8 cellular contexts compared by ENCODE assay signal in genomic region chr7:64307254-64308018, GRCh38. TPM values are rescaled to one million over a fixed set of nuclear protein-coding genes. Genes with fewer than 3 reads are reported as not detected.
DNase-seq lines count a peak whose midpoint lies in the region; ATAC-seq and TF ChIP-seq lines count a peak whose summit lies in the region.

No MANE protein-coding gene starts in this region.

- peaks cover 5% of the 10 kb centered on the region; the same call in 1 of the 2 replicates for H3K4me1 ChIP-seq in Panc1 (ENCODE audit: control insufficient read depth, insufficient read depth, low read length)
- H3K4me1 ChIP-seq in psoas muscle = peaks cover 4% of the 10 kb centered on the region

- in situ Hi-C loops in Caki2 (cut with HindIII; ENCODE audit: low pct_unique_long_range_greater_than_20kb, low sequenced_read_pairs) (no loop called here), Panc1 (cut with HindIII; ENCODE audit: low pct_unique_long_range_greater_than_20kb, low sequenced_read_pairs) (no loop called here)

- H3K27ac ChIP-seq in Panc1 (ENCODE audit: low read length) = peak overlapping the region; percentile 99
- H3K27ac ChIP-seq in psoas muscle = peak overlapping the region; percentile 86

- no peaks in the 10 kb centered on the region for H3K9me3 ChIP-seq in Panc1 (ENCODE audit: control insufficient read depth, insufficient read depth, low read depth, low read length)
- H3K9me3 ChIP-seq in psoas muscle = no peaks in the 10 kb centered on the region

- TF ChIP-seq CTCF in Panc1 (IDR thresholded peaks at IDR 0.05) (no peak), psoas muscle (IDR thresholded peaks at IDR 0.05) (no peak)

- H3K36me3 ChIP-seq in Panc1 (ENCODE audit: control insufficient read depth, insufficient read depth, low read length) (no peaks in the 10 kb centered on the region), psoas muscle (ENCODE audit: insufficient read depth in 1 of 2, low read depth in 1 of 2) (peaks cover 0 to 12% of the 10 kb centered on the region in 2 donors)

- ATAC-seq in GM19463 (IDR thresholded peaks at IDR 0.05; ENCODE audit: unreplicated experiment) = peak; percentile 97
- peak; percentile 99 for ATAC-seq in Panc1
- peak; percentile 97 to 99 (median 98) for ATAC-seq in psoas muscle

- POLR2A ChIA-PET in Panc1 (lab: Charles Lee) = interaction anchor here (0.6 to 1.5 kb wide), 4 partner anchors 10 to 580 kb away, joined by 4 to 6 read pairs (median 4); partner anchors contain the start of gene ZNF680

- H3K27me3 ChIP-seq in Panc1 (ENCODE audit: control insufficient read depth, insufficient read depth, low read length) (no peaks in the 10 kb centered on the region), psoas muscle (ENCODE audit: insufficient read depth in 3 of 3, low read length in 2 of 3) (no peaks in the 10 kb centered on the region)

- intact Hi-C loops in Panc1 (cut with micrococcal nuclease; ENCODE audit: unreplicated experiment) (no loop called here), psoas muscle (cut with DNase I) (loop anchor here in 1 of 2 donors (5.0 to 10.0 kb wide), 2 partner anchors 265 to 487 kb away; partner anchors contain the start of gene ZNF138)

- WGBS in psoas muscle, 3 donors = 3 to 5% (median 3%) methylated on average over 31 to 33 of the region's 33 CpGs

- DNase-seq in Caki2 (ENCODE audit: low read depth) (peak; percentile 86), HT1080 (ENCODE audit: low read depth) (peak; percentile 58), Panc1 (ENCODE audit: low read depth, low spot score) (peak; percentile 96), activated gamma-delta T cell treated with Interleukin-2 at 50 U/mL for 16 hours (peak; percentile 92), foreskin melanocyte (peak; percentile 91), psoas muscle (peak; percentile 88 to 96), ureter (ENCODE audit: low spot score) (peak; percentile 97)

- CTCF ChIA-PET in Panc1 (lab: Charles Lee) = interaction anchor here (0.6 to 0.7 kb wide), 2 partner anchors 8 to 261 kb away, joined by 3 to 10 read pairs; no protein-coding TSS in a partner anchor

- BruUV-seq in Panc1 (replicated peaks; lab: Mats Ljungman, UMichigan) = TSS peak; percentile 93

- H3K4me3 ChIP-seq in Panc1 (ENCODE audit: low read depth in 2 of 2, low read length in 2 of 2) = peak overlapping the region; percentile 80 to 93
- H3K4me3 ChIP-seq in psoas muscle = peak overlapping the region; percentile 79

RNA-seq across cellular contexts. Expression of gene ZNF736, which starts 6.3 kb away (rescaled TPM):
- total RNA-seq in Caki2 (2014; rRNA removed; shearing (Covaris generic); ENCODE audit: low replicate concordance) = 3.1 and 4.5 TPM in 2 replicates
- 2.1 and 3.5 TPM in 2 replicates for total RNA-seq in HT1080 (2014; rRNA removed; shearing (Covaris generic))
- polyA plus RNA-seq in HT1080 (2015; cell fraction: cytosol; rRNA removed) = 0.09 and 0.12 TPM in 2 replicates
- 1.3 and 2.8 TPM in 2 replicates for polyA plus RNA-seq in HT1080 (2015; cell fraction: nucleus; rRNA removed)
- 29.0 TPM for total RNA-seq in Panc1 (2021; ENCODE audit: unreplicated experiment)
- 4.4 TPM for polyA plus RNA-seq in Panc1 (2012; ENCODE audit: insufficient read length)
- total RNA-seq in psoas muscle = 1 to 10 TPM; 2.9 to 8.0 (median 5.2) TPM
- 1 to 10 TPM; 1.1 to 5.3 (median 1.2) TPM for polyA plus RNA-seq in psoas muscle
- 32.5 TPM for total RNA-seq in ureter

Comparison
In these comparisons a context has a peak if more than half of its experiments do, and no peak if none do; other contexts are left out.
1. Peak in every context shown above with its lines: DNase-seq, ATAC-seq, H3K4me3 ChIP-seq and H3K27ac ChIP-seq.